ENCODE assay signal across 32 cellular contexts in genomic region chr2:131656816-131657633, GRCh38.
"Had no signal": no experiment of that assay in that cellular context is flagged by ENCODE, and none has a peak within 500 bp of the region (broad histone marks: within the 10 kb centered on the region; RNA-seq: fewer than 3 reads in every experiment).

No MANE protein-coding gene starts in this region.

- ATAC-seq: activated CD4-positive, alpha-beta T cell treated with anti-CD3 and anti-CD28 coated beads for 36 hours; activated CD4-positive, CD25-positive, alpha-beta regulatory T cell treated with anti-CD3 and anti-CD28 coated beads, Interleukin-2, amount 50 U/mL, for 24 hours; activated CD8-positive, alpha-beta memory T cell treated with anti-CD3 and anti-CD28 coated beads, Interleukin-2, amount 10 ng/mL, durations not matched to agents 7 days and 5 days; activated CD8-positive, alpha-beta T cell treated with anti-CD3 and anti-CD28 coated beads, Interleukin-2, amount 10 ng/mL, durations not matched to agents 7 days and 5 days; activated naive CD8-positive, alpha-beta T cell treated with anti-CD3 and anti-CD28 coated beads, Interleukin-2, amount 50 U/mL, for 24 hours; WTC11 had no signal

- DNase-seq: activated CD4-positive, alpha-beta memory T cell treated with anti-CD3 and anti-CD28 coated beads, Interleukin-2, amount 10 ng/mL, durations not matched to agents 7 days and 5 days; activated CD4-positive, alpha-beta T cell treated with anti-CD3 and anti-CD28 coated beads for 1 hour; activated CD4-positive, alpha-beta T cell treated with anti-CD3 and anti-CD28 coated beads for 36 hours; activated CD4-positive, alpha-beta T cell treated with anti-CD3 and anti-CD28 coated beads for 48 hours; activated CD4-positive, alpha-beta T cell treated with anti-CD3 and anti-CD28 coated beads, Interleukin-2, amount 10 ng/mL, durations not matched to agents 7 days and 5 days; activated CD4-positive, alpha-beta T cell treated with anti-CD3 and anti-CD28 coated beads, Interleukin-2, amount 50 U/mL, for 48 hours; activated CD4-positive, CD25-positive, alpha-beta regulatory T cell; activated CD8-positive, alpha-beta memory T cell treated with anti-CD3 and anti-CD28 coated beads for 24 hours; activated CD8-positive, alpha-beta memory T cell treated with anti-CD3 and anti-CD28 coated beads, Interleukin-2, amount 10 ng/mL, durations not matched to agents 7 days and 5 days; activated CD8-positive, alpha-beta memory T cell treated with anti-CD3 and anti-CD28 coated beads, Interleukin-2, amount 50 U/mL, for 48 hours; activated CD8-positive, alpha-beta T cell treated with anti-CD3 and anti-CD28 coated beads, Interleukin-2, amount 10 ng/mL, durations not matched to agents 7 days and 5 days; activated effector memory CD4-positive, alpha-beta T cell treated with Interleukin-2 at 50 U/mL for 16 hours; activated gamma-delta T cell; activated naive CD4-positive, alpha-beta T cell treated with anti-CD3 and anti-CD28 coated beads, Interleukin-2, amount 10 ng/mL, durations not matched to agents 7 days and 5 days; activated naive CD4-positive, alpha-beta T cell treated with Interleukin-2 at 50 U/mL for 16 hours; activated naive CD8-positive, alpha-beta T cell treated with anti-CD3 and anti-CD28 coated beads, Interleukin-2, amount 10 ng/mL, durations not matched to agents 7 days and 5 days; activated naive CD8-positive, alpha-beta T cell treated with anti-CD3 and anti-CD28 coated beads, Interleukin-2, amount 50 U/mL, for 24 hours; activated T-cell treated with anti-CD3 and anti-CD28 coated beads, Interleukin-2, amount 50 U/mL, for 24 hours; activated T-cell treated with anti-CD3 and anti-CD28 coated beads, Interleukin-2, amount 50 U/mL, for 48 hours; amygdala; anterior cingulate cortex; caudate nucleus; cerebellar nuclear complex; T-helper 1 cell; T-helper 2 cell; T-helper 9 cell; WERI-Rb-1 had no signal

- H3K27me3 ChIP-seq: ascending aorta, cardiac muscle cell had no signal

- H3K4me3 ChIP-seq: ascending aorta, cardiac muscle cell had no signal

- H3K9me3 ChIP-seq: ascending aorta had no signal

- H3K4me1 ChIP-seq: ascending aorta had no signal

- H3K36me3 ChIP-seq: ascending aorta, cardiac muscle cell, WERI-Rb-1 had no signal

- H3K27ac ChIP-seq: ascending aorta, cardiac muscle cell, WERI-Rb-1 had no signal

- FAIRE-seq: bronchial epithelial cell had no signal
